ENCODE assay signal across 1 cellular context in the genomic region with DNA sequence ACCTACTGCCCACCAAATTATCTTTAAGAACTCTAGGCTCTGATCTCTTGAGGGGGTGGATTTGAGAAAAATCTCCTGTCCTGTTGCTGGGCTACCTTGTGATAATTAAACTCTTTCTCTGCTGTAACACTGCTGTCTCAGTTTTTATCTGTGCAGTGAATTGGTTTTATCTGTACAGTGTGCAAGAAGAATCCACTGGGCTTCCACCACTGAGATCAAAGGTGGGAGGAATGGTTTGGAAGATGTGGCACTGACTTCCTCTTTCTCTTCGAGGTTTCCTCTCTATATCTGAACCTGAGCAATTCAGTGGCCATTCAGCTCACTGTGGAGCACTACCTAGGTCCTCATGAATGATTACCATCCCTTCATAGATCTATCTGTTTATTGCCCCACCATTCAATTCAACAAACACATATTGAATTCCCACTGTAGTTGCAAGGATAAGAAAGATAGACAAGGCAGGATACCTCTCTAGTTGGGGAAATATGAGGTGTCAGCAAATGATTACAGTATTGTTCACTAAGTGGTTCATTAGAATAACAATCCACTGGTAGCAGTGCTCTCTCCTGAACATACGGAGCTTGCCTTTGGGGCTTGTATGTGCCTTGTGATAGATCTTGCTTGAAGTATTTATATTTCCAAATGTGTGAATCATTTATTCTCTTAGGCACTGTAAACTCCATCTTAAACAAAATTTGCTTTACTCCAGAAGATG.
TF ChIP-seq lines count a peak whose summit lies in the region.

No MANE protein-coding gene starts in this region.

TF ChIP-seq in GM23338, 12 proteins besides CTCF, POLR2A, EP300 and RAD21 (continued from another document):
- TF ChIP-seq CREB1 (CRISPR knock-in tag; IDR thresholded peaks at IDR 0.05; ENCODE audit: low read depth) = no peak
